In the genomic region with DNA sequence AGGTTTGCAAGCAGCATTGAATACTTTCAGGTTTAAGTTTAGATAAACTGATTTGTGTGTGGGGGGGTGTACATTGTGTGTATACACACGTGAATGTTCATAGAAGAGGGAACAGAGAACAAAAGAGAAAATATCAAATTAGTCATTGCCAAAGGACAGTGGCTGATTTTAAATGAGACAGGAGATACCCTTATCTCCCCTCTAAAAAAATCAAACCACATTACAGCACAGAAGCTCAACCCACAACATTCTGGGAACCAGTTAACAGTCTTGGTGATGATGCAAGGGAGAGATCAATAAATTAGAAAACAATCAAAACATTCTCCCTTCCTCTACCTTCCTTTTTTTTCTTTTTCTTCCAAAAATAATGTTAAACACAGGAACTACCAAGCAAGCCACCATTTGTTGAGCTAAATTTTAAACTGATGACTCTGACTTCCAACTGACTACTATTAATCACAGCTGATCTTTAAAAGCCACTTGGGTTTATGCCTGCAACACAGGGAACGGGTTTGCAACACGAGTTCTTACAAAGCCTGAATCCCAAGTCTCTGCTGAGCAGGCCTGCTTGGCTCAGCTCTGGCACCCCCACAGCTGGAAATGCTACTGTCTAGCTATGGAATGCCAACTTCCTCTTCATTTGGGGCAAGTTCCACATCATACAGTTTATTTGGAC, we compare ENCODE assay signal across 9 cellular contexts.
A peak's percentile ranks its signal among the peaks of the same experiment; 100 is the strongest.
DNase-seq lines count a peak whose midpoint lies in the region; ATAC-seq and TF ChIP-seq lines count a peak whose summit lies in the region.
"Had no signal": no experiment of that assay in that cellular context is flagged by ENCODE, and none has a peak within 500 bp of the region (broad histone marks: within the 10 kb centered on the region; RNA-seq: fewer than 3 reads in every experiment).

No MANE protein-coding gene starts in this region.

- peaks cover 14 to 57% of the 10 kb centered on the region in 2 donors for H3K4me1 Mint-ChIP-seq in stimulated activated naive B cell treated with anti-CD40 and anti-IgM and Interleukin-4, amounts not matched to agents 10 μg/mL and 1 μg/mL and 100 μg/mL, for 72 hours

- peak overlapping the region in 1 of 2 donors; percentile 45 for H3K4me3 Mint-ChIP-seq in stimulated activated naive B cell treated with anti-CD40 and anti-IgM and Interleukin-4, amounts not matched to agents 10 μg/mL and 1 μg/mL and 100 μg/mL, for 72 hours

- H3K36me3 Mint-ChIP-seq in stimulated activated naive B cell treated with anti-CD40 and anti-IgM and Interleukin-4, amounts not matched to agents 10 μg/mL and 1 μg/mL and 100 μg/mL, for 72 hours, result peaks cover 34 to 38% of the 10 kb centered on the region in 2 donors

- no peaks in the 10 kb centered on the region for H3K27me3 Mint-ChIP-seq in stimulated activated naive B cell treated with anti-CD40 and anti-IgM and Interleukin-4, amounts not matched to agents 10 μg/mL and 1 μg/mL and 100 μg/mL, for 72 hours

- TF ChIP-seq CTCF in foreskin keratinocyte (conservative IDR thresholded peaks at IDR 0.05), result no peak

- no peaks in the 10 kb centered on the region for H3K27me3 ChIP-seq in foreskin keratinocyte

- DNase-seq in foreskin keratinocyte (peak in 1 of 2 donors; percentile 51), SIG-M5 treated with dmso at 0.1 percent for 504 hours (lab: John Stamatoyannopoulos, UW; ENCODE audit: unreplicated experiment) (no peak), iPS-NIHi7 (ENCODE audit: extremely low spot score) (no peak), SK-N-DZ (ENCODE audit: low spot score) (no peak)
- no peak for DNase-seq in stimulated activated naive B cell treated with anti-CD40 and anti-IgM and Interleukin-4, amounts not matched to agents 10 μg/mL and 1 μg/mL and 100 μg/mL, for 72 hours
- no peak for DNase-seq in stimulated activated CD8-positive, alpha-beta memory T cell treated with anti-CD3 and anti-CD28 coated beads, Interleukin-4, amount 100 ng/mL, for 48 hours
- DNase-seq: stimulated activated CD4-positive, alpha-beta T cell treated with anti-CD3 and anti-CD28 coated beads, Interleukin-15, amount 100 ng/mL, for 24 hours had no signal

- no peak overlapping the region for H3K27ac Mint-ChIP-seq in stimulated activated naive B cell treated with anti-CD40 and anti-IgM and Interleukin-4, amounts not matched to agents 10 μg/mL and 1 μg/mL and 100 μg/mL, for 72 hours

- no peak overlapping the region for H3K27ac ChIP-seq in foreskin keratinocyte

- H3K9me3 Mint-ChIP-seq in stimulated activated naive B cell treated with anti-CD40 and anti-IgM and Interleukin-4, amounts not matched to agents 10 μg/mL and 1 μg/mL and 100 μg/mL, for 72 hours, result peaks cover 0 to 4% of the 10 kb centered on the region in 2 donors

- ATAC-seq in GM18907 (IDR thresholded peaks at IDR 0.05; ENCODE audit: unreplicated experiment) (peak; percentile 49), HG03457 (IDR thresholded peaks at IDR 0.05; ENCODE audit: unreplicated experiment) (peak; percentile 37), foreskin keratinocyte (peak; percentile 34)
- ATAC-seq in stimulated activated naive B cell treated with anti-CD40 and anti-IgM and Interleukin-4, amounts not matched to agents 10 μg/mL and 1 μg/mL and 100 μg/mL, for 72 hours (replicated peaks), result peak; percentile 80 to 85

- peaks cover 2% of the 10 kb centered on the region for H3K4me1 ChIP-seq in foreskin keratinocyte
